Comparison of ENCODE assay signal across 8 cellular contexts in the genomic region with DNA sequence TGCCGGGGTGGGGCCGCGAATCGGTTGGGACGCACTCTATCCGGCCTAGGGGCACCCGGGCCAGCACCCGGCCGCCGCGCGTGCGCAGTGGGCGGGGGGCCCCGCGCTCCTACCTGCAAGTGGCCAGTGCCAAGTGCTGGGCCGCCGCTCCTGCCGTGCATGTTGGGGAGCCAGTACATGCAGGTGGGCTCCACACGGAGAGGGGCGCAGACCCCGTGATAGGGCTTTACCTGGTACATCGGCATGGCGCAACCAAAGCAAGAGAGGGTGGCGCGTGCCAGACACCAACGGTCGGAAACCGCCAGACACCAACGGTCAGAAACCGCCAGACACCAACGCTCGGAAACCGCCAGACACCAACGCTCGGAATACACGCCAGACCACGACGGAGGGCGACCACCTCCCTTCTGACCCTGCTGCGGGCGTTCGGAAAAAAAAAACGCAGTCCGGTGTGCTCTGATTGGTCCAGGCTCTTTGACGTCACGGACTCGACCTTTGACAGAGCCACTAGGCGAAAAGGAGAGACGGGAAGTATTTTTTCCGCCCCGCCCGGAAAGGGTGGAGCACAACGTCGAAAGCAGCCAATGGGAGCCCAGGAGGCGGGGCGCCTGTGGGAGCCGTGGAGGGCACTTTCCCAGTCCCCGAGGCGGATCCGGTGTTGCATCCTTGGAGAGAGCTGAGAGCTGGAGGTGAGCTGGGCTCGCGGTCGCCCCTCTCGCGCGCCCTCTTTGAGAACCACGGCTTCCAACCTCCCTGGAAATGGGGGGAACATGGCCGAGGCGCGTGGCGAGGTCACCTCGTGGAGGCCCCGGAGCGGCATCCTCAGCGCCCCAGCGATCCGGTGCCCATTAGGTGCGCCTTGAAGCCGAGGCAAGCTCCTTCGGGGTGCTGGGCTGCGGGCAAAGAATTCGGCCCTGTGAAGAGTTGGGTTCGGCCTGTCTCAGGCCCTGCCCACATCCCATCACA. TPM values are rescaled to one million over a fixed set of nuclear protein-coding genes. Genes with fewer than 3 reads are reported as not detected.
A peak's percentile ranks its signal among the peaks of the same experiment; 100 is the strongest.
DNase-seq lines count a peak whose midpoint lies in the region; TF ChIP-seq lines count a peak whose summit lies in the region.
"Not testable (repeated sequence)": the region's sequence is repeated elsewhere in the genome, so short reads cannot be mapped to it uniquely, and the experiment has no call there.

No MANE protein-coding gene starts in this region.

- H3K9ac ChIP-seq in mucosa of stomach (ENCODE audit: low read length), result peak overlapping the region; percentile 43

- not testable (repeated sequence) for H3K27me3 ChIP-seq in MG63; esophagus muscularis mucosa; mucosa of stomach (ENCODE audit: control insufficient read depth, insufficient read depth, low read length)

- TF ChIP-seq EP300 in esophagus muscularis mucosa (IDR thresholded peaks at IDR 0.05), result not testable (repeated sequence)

- H3K36me3 ChIP-seq in MG63; esophagus muscularis mucosa; mucosa of stomach (ENCODE audit: control insufficient read depth, insufficient read depth, low read length): not testable (repeated sequence)

- intact Hi-C loops in esophagus muscularis mucosa (cut with DNase I), result not testable (repeated sequence)

- TF ChIP-seq POLR2A in esophagus muscularis mucosa (IDR thresholded peaks at IDR 0.05; ENCODE audit: low read depth), result peak; percentile 20

- H3K9me3 ChIP-seq in MG63; esophagus muscularis mucosa; mucosa of stomach (ENCODE audit: control insufficient read depth, low read length): not testable (repeated sequence)

- H3K4me1 ChIP-seq in esophagus muscularis mucosa; mucosa of stomach (ENCODE audit: control insufficient read depth, insufficient read depth, low read length): not testable (repeated sequence)

- H3K27ac ChIP-seq in esophagus muscularis mucosa (replicated peaks in 1 of 4), result peak overlapping the region; percentile 81 to 90 (median 84)

- in situ Hi-C loops in Caki2 (cut with HindIII; ENCODE audit: low pct_unique_long_range_greater_than_20kb, low sequenced_read_pairs), result not testable (repeated sequence)

- 0% methylated on average over 10 of the region's 84 CpGs for WGBS in esophagus muscularis mucosa

- DNase-seq in Caki2 (ENCODE audit: low read depth), result peak; percentile 84
- DNase-seq in GOT3 (lab: John Stamatoyannopoulos, UW), result peak; percentile 64
- peak; percentile 82 for DNase-seq in MG63
- peak; percentile 77 for DNase-seq in RPMI8226
- DNase-seq in activated T-helper 1 cell treated with Interleukin-2 at 50 U/mL for 16 hours (ENCODE audit: low read depth), result peak; percentile 68
- DNase-seq in esophagus muscularis mucosa (ENCODE audit: extremely low spot score), result peak; percentile 92
- peak; percentile 64 to 71 for DNase-seq in stimulated activated CD8-positive, alpha-beta memory T cell treated with anti-CD3 and anti-CD28 coated beads, Interleukin-15, amount 100 ng/mL, for 4 hours (ENCODE audit: low read depth in 2 of 2)

- peak overlapping the region; percentile 71 for H3K4me3 ChIP-seq in MG63
- peak overlapping the region; percentile 55 to 73 (median 60) for H3K4me3 ChIP-seq in esophagus muscularis mucosa
- H3K4me3 ChIP-seq in mucosa of stomach (ENCODE audit: low read length), result not testable (repeated sequence)

- TF ChIP-seq CTCF in esophagus muscularis mucosa (IDR thresholded peaks at IDR 0.05), result not testable (repeated sequence)

RNA-seq across cellular contexts. Expression of gene GTF2IRD2, which starts 39.0 kb away (rescaled TPM):
- 2.5 and 11.8 TPM in 2 replicates for total RNA-seq in Caki2 (2014; rRNA removed; shearing (Covaris generic); ENCODE audit: low replicate concordance)
- total RNA-seq in MG63 (2014; rRNA removed; shearing (Covaris generic); ENCODE audit: low replicate concordance), result 0.72 and 0.74 TPM in 2 replicates
- 10 to 100 TPM; 14.3 to 29.9 (median 20.4) TPM for total RNA-seq in esophagus muscularis mucosa
